Comparison of ENCODE assay signal across 1 cellular context in the genomic region with DNA sequence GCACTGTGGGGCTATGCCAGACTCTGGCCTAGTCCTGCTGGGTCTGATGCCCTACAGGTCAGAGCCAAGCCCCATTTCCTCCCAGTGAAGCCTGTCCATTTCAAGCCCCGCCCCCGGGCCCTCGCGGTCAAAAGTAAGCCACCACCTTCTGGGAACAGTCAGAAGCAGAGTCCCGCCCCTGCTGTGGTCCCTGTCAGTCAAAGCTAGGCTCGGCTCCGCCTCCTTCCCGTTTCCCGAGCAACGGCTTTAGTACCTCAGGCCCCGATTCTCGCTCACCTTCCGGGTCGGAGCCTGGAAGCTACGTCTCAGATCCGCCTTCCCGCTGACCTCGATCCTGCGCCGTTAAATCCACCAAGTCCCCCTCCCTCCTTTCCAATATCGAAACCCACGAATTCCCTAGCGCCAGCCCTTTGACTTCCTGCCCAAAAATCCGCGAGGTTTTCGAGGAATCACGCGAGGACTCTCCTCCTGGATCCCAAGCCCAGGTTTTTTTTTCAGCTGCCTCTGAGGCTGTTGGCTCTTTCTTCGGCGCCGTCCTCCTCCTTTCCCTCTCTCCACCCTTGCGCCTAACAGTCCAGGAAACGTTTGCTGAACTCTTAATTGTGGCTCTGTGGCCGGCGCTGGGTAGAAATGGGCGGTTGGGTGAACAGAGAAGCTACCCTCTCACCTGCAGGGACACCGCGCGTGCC.
A peak's percentile ranks its signal among the peaks of the same experiment; 100 is the strongest.
TF ChIP-seq lines count a peak whose summit lies in the region.

No MANE protein-coding gene starts in this region.

TF ChIP-seq in GM12878, 131 proteins besides CTCF, POLR2A, EP300 and RAD21 (continues in another document):
- TF ChIP-seq ZNF274 (IDR thresholded peaks at IDR 0.05; ENCODE audit: insufficient read depth, insufficient read length) (no peak), MEF2B (IDR thresholded peaks at IDR 0.05; ENCODE audit: partially characterized antibody, poor library complexity, severe bottlenecking) (peak; percentile 30), RAD51 (IDR thresholded peaks at IDR 0.05) (no peak), NFYA (IDR thresholded peaks at IDR 0.05; ENCODE audit: borderline replicate concordance, low read depth, low read length) (no peak), BRCA1 (IDR thresholded peaks at IDR 0.05; ENCODE audit: low read depth, low read length) (peak; percentile 69), NR2C2 (IDR thresholded peaks at IDR 0.05; ENCODE audit: borderline replicate concordance, control insufficient read depth, insufficient read length, low read depth) (no peak), RUNX3 (IDR thresholded peaks at IDR 0.05; ENCODE audit: low read length) (peak; percentile 50), PAX5 (IDR thresholded peaks at IDR 0.05; ENCODE audit: borderline replicate concordance, low read depth, low read length) (no peak), SIN3A (IDR thresholded peaks at IDR 0.05; ENCODE audit: low read depth, low read length) (peak; percentile 42; the same call in 1 of the 2 replicates), BMI1 (IDR thresholded peaks at IDR 0.05; ENCODE audit: borderline replicate concordance) (peak; percentile 88; the same call in 1 of the 2 replicates), PML (IDR thresholded peaks at IDR 0.05; ENCODE audit: low read length) (peak; percentile 61; the same call in 1 of the 2 replicates), ZNF207 (IDR thresholded peaks at IDR 0.05; ENCODE audit: borderline replicate concordance) (no peak), EZH2 (IDR thresholded peaks at IDR 0.05; ENCODE audit: borderline replicate concordance, control insufficient read depth, low read depth, low read length) (no peak), NRF1 (conservative IDR thresholded peaks at IDR 0.05; ENCODE audit: low read depth, low read length) (no peak), GATAD2B (conservative IDR thresholded peaks at IDR 0.05; ENCODE audit: low read depth) (no peak), CREB1 (IDR thresholded peaks at IDR 0.05; ENCODE audit: low read depth) (0 out of 2 replicates have a peak, but pooled peaks have one; percentile 30), CBX3 (IDR thresholded peaks at IDR 0.05; ENCODE audit: borderline replicate concordance, low read depth) (no peak), CHD2 (IDR thresholded peaks at IDR 0.05; ENCODE audit: borderline replicate concordance, low read depth, low read length) (peak; percentile 94), SPI1 (IDR thresholded peaks at IDR 0.05; ENCODE audit: borderline replicate concordance, insufficient read depth, low read depth, low read length) (0 out of 2 replicates have a peak, but pooled peaks have one; percentile 4), HDGF (IDR thresholded peaks at IDR 0.05) (peak; percentile 37; the same call in 1 of the 2 replicates), TCF3 (IDR thresholded peaks at IDR 0.05; ENCODE audit: borderline replicate concordance, insufficient read depth, low read depth, low read length) (no peak), TBL1XR1 (IDR thresholded peaks at IDR 0.05; ENCODE audit: low read depth, low read length) (no peak), STAT3 (IDR thresholded peaks at IDR 0.05; ENCODE audit: low read depth, low read length) (no peak), CBFB (IDR thresholded peaks at IDR 0.05; ENCODE audit: low read depth) (peak; percentile 73; the same call in 1 of the 2 replicates), TCF7 (IDR thresholded peaks at IDR 0.05; ENCODE audit: borderline replicate concordance) (no peak), FOXK2 (IDR thresholded peaks at IDR 0.05) (no peak), MXI1 (IDR thresholded peaks at IDR 0.05; ENCODE audit: low read depth, low read length) (peak; percentile 65), RB1 (IDR thresholded peaks at IDR 0.05; ENCODE audit: borderline replicate concordance) (no peak), IKZF1 (conservative IDR thresholded peaks at IDR 0.05) (peak; percentile 81), SRF (IDR thresholded peaks at IDR 0.05; ENCODE audit: low read depth in 2 of 2, low read length in 2 of 2) (0 out of 4 replicates have a peak, but pooled peaks of 1 of the 2 experiments have one; percentile 11)
- TF ChIP-seq, protein P1, sequence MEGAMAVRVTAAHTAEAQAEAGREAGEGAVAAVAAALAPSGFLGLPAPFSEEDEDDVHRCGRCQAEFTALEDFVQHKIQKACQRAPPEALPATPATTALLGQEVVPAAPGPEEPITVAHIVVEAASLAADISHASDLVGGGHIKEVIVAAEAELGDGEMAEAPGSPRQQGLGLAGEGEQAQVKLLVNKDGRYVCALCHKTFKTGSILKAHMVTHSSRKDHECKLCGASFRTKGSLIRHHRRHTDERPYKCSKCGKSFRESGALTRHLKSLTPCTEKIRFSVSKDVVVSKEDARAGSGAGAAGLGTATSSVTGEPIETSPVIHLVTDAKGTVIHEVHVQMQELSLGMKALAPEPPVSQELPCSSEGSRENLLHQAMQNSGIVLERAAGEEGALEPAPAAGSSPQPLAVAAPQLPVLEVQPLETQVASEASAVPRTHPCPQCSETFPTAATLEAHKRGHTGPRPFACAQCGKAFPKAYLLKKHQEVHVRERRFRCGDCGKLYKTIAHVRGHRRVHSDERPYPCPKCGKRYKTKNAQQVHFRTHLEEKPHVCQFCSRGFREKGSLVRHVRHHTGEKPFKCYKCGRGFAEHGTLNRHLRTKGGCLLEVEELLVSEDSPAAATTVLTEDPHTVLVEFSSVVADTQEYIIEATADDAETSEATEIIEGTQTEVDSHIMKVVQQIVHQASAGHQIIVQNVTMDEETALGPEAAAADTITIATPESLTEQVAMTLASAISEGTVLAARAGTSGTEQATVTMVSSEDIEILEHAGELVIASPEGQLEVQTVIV (IDR thresholded peaks at IDR 0.05; ENCODE audit: borderline replicate concordance, partially characterized antibody), result peak; percentile 67
- TF ChIP-seq, protein P2, sequence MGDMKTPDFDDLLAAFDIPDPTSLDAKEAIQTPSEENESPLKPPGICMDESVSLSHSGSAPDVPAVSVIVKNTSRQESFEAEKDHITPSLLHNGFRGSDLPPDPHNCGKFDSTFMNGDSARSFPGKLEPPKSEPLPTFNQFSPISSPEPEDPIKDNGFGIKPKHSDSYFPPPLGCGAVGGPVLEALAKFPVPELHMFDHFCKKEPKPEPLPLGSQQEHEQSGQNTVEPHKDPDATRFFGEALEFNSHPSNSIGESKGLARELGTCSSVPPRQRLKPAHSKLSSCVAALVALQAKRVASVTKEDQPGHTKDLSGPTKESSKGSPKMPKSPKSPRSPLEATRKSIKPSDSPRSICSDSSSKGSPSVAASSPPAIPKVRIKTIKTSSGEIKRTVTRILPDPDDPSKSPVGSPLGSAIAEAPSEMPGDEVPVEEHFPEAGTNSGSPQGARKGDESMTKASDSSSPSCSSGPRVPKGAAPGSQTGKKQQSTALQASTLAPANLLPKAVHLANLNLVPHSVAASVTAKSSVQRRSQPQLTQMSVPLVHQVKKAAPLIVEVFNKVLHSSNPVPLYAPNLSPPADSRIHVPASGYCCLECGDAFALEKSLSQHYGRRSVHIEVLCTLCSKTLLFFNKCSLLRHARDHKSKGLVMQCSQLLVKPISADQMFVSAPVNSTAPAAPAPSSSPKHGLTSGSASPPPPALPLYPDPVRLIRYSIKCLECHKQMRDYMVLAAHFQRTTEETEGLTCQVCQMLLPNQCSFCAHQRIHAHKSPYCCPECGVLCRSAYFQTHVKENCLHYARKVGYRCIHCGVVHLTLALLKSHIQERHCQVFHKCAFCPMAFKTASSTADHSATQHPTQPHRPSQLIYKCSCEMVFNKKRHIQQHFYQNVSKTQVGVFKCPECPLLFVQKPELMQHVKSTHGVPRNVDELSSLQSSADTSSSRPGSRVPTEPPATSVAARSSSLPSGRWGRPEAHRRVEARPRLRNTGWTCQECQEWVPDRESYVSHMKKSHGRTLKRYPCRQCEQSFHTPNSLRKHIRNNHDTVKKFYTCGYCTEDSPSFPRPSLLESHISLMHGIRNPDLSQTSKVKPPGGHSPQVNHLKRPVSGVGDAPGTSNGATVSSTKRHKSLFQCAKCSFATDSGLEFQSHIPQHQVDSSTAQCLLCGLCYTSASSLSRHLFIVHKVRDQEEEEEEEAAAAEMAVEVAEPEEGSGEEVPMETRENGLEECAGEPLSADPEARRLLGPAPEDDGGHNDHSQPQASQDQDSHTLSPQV (IDR thresholded peaks at IDR 0.05), result no peak
- TF ChIP-seq, protein P3, sequence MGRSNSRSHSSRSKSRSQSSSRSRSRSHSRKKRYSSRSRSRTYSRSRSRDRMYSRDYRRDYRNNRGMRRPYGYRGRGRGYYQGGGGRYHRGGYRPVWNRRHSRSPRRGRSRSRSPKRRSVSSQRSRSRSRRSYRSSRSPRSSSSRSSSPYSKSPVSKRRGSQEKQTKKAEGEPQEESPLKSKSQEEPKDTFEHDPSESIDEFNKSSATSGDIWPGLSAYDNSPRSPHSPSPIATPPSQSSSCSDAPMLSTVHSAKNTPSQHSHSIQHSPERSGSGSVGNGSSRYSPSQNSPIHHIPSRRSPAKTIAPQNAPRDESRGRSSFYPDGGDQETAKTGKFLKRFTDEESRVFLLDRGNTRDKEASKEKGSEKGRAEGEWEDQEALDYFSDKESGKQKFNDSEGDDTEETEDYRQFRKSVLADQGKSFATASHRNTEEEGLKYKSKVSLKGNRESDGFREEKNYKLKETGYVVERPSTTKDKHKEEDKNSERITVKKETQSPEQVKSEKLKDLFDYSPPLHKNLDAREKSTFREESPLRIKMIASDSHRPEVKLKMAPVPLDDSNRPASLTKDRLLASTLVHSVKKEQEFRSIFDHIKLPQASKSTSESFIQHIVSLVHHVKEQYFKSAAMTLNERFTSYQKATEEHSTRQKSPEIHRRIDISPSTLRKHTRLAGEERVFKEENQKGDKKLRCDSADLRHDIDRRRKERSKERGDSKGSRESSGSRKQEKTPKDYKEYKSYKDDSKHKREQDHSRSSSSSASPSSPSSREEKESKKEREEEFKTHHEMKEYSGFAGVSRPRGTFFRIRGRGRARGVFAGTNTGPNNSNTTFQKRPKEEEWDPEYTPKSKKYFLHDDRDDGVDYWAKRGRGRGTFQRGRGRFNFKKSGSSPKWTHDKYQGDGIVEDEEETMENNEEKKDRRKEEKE (IDR thresholded peaks at IDR 0.05), result no peak
- TF ChIP-seq, protein P4, sequence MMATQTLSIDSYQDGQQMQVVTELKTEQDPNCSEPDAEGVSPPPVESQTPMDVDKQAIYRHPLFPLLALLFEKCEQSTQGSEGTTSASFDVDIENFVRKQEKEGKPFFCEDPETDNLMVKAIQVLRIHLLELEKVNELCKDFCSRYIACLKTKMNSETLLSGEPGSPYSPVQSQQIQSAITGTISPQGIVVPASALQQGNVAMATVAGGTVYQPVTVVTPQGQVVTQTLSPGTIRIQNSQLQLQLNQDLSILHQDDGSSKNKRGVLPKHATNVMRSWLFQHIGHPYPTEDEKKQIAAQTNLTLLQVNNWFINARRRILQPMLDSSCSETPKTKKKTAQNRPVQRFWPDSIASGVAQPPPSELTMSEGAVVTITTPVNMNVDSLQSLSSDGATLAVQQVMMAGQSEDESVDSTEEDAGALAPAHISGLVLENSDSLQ (IDR thresholded peaks at IDR 0.05), result peak; percentile 99
- TF ChIP-seq, protein P5, sequence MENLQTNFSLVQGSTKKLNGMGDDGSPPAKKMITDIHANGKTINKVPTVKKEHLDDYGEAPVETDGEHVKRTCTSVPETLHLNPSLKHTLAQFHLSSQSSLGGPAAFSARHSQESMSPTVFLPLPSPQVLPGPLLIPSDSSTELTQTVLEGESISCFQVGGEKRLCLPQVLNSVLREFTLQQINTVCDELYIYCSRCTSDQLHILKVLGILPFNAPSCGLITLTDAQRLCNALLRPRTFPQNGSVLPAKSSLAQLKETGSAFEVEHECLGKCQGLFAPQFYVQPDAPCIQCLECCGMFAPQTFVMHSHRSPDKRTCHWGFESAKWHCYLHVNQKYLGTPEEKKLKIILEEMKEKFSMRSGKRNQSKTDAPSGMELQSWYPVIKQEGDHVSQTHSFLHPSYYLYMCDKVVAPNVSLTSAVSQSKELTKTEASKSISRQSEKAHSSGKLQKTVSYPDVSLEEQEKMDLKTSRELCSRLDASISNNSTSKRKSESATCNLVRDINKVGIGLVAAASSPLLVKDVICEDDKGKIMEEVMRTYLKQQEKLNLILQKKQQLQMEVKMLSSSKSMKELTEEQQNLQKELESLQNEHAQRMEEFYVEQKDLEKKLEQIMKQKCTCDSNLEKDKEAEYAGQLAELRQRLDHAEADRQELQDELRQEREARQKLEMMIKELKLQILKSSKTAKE (IDR thresholded peaks at IDR 0.05; ENCODE audit: low read depth, poor library complexity, severe bottlenecking), result no peak
- TF ChIP-seq, protein P6, sequence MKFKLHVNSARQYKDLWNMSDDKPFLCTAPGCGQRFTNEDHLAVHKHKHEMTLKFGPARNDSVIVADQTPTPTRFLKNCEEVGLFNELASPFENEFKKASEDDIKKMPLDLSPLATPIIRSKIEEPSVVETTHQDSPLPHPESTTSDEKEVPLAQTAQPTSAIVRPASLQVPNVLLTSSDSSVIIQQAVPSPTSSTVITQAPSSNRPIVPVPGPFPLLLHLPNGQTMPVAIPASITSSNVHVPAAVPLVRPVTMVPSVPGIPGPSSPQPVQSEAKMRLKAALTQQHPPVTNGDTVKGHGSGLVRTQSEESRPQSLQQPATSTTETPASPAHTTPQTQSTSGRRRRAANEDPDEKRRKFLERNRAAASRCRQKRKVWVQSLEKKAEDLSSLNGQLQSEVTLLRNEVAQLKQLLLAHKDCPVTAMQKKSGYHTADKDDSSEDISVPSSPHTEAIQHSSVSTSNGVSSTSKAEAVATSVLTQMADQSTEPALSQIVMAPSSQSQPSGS (IDR thresholded peaks at IDR 0.05; ENCODE audit: low read length), result no peak
- TF ChIP-seq, protein P7, sequence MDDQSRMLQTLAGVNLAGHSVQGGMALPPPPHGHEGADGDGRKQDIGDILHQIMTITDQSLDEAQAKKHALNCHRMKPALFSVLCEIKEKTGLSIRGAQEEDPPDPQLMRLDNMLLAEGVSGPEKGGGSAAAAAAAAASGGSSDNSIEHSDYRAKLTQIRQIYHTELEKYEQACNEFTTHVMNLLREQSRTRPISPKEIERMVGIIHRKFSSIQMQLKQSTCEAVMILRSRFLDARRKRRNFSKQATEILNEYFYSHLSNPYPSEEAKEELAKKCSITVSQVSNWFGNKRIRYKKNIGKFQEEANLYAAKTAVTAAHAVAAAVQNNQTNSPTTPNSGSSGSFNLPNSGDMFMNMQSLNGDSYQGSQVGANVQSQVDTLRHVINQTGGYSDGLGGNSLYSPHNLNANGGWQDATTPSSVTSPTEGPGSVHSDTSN (IDR thresholded peaks at IDR 0.05; ENCODE audit: insufficient replicate concordance, low read depth, low read length), result peak; percentile 98
- TF ChIP-seq, protein P8, sequence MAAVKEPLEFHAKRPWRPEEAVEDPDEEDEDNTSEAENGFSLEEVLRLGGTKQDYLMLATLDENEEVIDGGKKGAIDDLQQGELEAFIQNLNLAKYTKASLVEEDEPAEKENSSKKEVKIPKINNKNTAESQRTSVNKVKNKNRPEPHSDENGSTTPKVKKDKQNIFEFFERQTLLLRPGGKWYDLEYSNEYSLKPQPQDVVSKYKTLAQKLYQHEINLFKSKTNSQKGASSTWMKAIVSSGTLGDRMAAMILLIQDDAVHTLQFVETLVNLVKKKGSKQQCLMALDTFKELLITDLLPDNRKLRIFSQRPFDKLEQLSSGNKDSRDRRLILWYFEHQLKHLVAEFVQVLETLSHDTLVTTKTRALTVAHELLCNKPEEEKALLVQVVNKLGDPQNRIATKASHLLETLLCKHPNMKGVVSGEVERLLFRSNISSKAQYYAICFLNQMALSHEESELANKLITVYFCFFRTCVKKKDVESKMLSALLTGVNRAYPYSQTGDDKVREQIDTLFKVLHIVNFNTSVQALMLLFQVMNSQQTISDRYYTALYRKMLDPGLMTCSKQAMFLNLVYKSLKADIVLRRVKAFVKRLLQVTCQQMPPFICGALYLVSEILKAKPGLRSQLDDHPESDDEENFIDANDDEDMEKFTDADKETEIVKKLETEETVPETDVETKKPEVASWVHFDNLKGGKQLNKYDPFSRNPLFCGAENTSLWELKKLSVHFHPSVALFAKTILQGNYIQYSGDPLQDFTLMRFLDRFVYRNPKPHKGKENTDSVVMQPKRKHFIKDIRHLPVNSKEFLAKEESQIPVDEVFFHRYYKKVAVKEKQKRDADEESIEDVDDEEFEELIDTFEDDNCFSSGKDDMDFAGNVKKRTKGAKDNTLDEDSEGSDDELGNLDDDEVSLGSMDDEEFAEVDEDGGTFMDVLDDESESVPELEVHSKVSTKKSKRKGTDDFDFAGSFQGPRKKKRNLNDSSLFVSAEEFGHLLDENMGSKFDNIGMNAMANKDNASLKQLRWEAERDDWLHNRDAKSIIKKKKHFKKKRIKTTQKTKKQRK (IDR thresholded peaks at IDR 0.05; ENCODE audit: low read depth, low read length), result no peak
